8 cellular contexts compared by ENCODE assay signal in genomic region chr11:71813481-71814355, GRCh38. TPM values are rescaled to one million over a fixed set of nuclear protein-coding genes. Genes with fewer than 3 reads are reported as not detected.
DNase-seq lines count a peak whose midpoint lies in the region; ATAC-seq and TF ChIP-seq lines count a peak whose summit lies in the region.
"Not testable (repeated sequence)": the region's sequence is repeated elsewhere in the genome, so short reads cannot be mapped to it uniquely, and the experiment has no call there.

No MANE protein-coding gene starts in this region.

- DNase-seq in 8988T (peak; percentile 43), NCI-H128 (lab: John Stamatoyannopoulos, UW; ENCODE audit: unreplicated experiment) (peak; percentile 56), epidermal melanocyte (ENCODE audit: insufficient read length, low spot score) (peak; percentile 52), lower lobe of right lung (peak; percentile 88)
- DNase-seq in stimulated activated CD4-positive, alpha-beta T cell treated with anti-CD3 and anti-CD28 coated beads, Interleukin-12 subunit alpha, Interleukin-12 subunit beta, amount 100 ng/mL, for 48 hours (ENCODE audit: low read depth in 2 of 3, low spot score in 1 of 3) = peak; percentile 59 to 70 (median 69)

- not testable (repeated sequence) for H3K9me3 ChIP-seq in lower lobe of right lung

- not testable (repeated sequence) for H3K27ac Mint-ChIP-seq in activated T-helper 17 cell treated with anti-CD3 and anti-CD28 coated beads, Interleukin-2, amount 50 U/mL, for 72 hours

- not testable (repeated sequence) for H3K4me1 ChIP-seq in lower lobe of right lung

- H3K27me3 Mint-ChIP-seq in activated T-helper 17 cell treated with anti-CD3 and anti-CD28 coated beads, Interleukin-2, amount 50 U/mL, for 72 hours = not testable (repeated sequence)

- H3K4me1 Mint-ChIP-seq in activated T-helper 17 cell treated with anti-CD3 and anti-CD28 coated beads, Interleukin-2, amount 50 U/mL, for 72 hours = not testable (repeated sequence)

- not testable (repeated sequence) for H3K27me3 ChIP-seq in lower lobe of right lung (ENCODE audit: low read depth)

- not testable (repeated sequence) for H3K36me3 ChIP-seq in lower lobe of right lung

- intact Hi-C loops in lower lobe of right lung (cut with DNase I) = not testable (repeated sequence)

- peak; percentile 80 for ATAC-seq in SK-N-SH treated with all-trans-retinoic acid at 6 μM for 48 hours
- ATAC-seq in activated T-helper 17 cell treated with anti-CD3 and anti-CD28 coated beads, Interleukin-2, amount 50 U/mL, for 72 hours (replicated peaks) = peak; percentile 83
- ATAC-seq in lower lobe of right lung = not testable (repeated sequence)

- H3K36me3 Mint-ChIP-seq in activated T-helper 17 cell treated with anti-CD3 and anti-CD28 coated beads, Interleukin-2, amount 50 U/mL, for 72 hours (ENCODE audit: low read depth) = not testable (repeated sequence)

- peak overlapping the region; percentile 56 for H3K4me3 ChIP-seq in lower lobe of right lung

- H3K9me3 Mint-ChIP-seq in activated T-helper 17 cell treated with anti-CD3 and anti-CD28 coated beads, Interleukin-2, amount 50 U/mL, for 72 hours = not testable (repeated sequence)

- H3K4me3 Mint-ChIP-seq in activated T-helper 17 cell treated with anti-CD3 and anti-CD28 coated beads, Interleukin-2, amount 50 U/mL, for 72 hours = peak overlapping the region; percentile 78

- peak overlapping the region; percentile 67 for H3K27ac ChIP-seq in lower lobe of right lung

- TF ChIP-seq CTCF in GM12874 (IDR thresholded peaks at IDR 0.05; ENCODE audit: insufficient read depth, low read depth, low read length) (peak; percentile 67), lower lobe of right lung (IDR thresholded peaks at IDR 0.05) (peak; percentile 83)

RNA-seq across cellular contexts. Expression of gene DEFB108B, which starts 19.3 kb away (rescaled TPM):
- not detected for total RNA-seq in activated T-helper 17 cell treated with anti-CD3 and anti-CD28 coated beads, Interleukin-2, amount 50 U/mL, for 72 hours
- not detected for total RNA-seq in lower lobe of right lung
